ENCODE assay signal across 1 cellular context in the genomic region with DNA sequence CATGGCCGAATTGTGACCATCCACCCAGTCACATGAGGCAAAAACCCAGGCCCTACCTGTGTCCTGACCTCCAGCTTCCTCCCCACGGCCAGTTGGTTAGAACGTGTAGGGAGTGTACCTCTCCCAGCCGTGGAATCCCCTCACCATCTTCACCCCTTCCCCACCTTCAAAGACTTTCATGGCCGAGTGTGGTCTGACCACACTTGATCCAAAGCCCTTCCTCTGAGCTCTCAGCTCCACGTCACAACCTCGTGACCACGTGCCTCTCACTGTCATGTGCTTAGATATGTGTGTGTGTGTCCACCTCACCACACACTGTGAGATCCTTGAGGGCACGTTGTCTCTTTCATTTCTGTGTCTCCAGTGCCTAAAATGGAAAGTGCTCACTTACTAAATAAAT.
TF ChIP-seq lines count a peak whose summit lies in the region.

No MANE protein-coding gene starts in this region.

TF ChIP-seq in IMR-90, 13 proteins besides CTCF, POLR2A, EP300 and RAD21:
- TF ChIP-seq SMC3 (IDR thresholded peaks at IDR 0.05; ENCODE audit: low read depth, low read length) (no peak), NFE2L2 (IDR thresholded peaks at IDR 0.05; ENCODE audit: low read depth, low read length) (no peak), RFX5 (IDR thresholded peaks at IDR 0.05; ENCODE audit: low read depth, low read length) (no peak), BHLHE40 (IDR thresholded peaks at IDR 0.05; ENCODE audit: low read depth, low read length) (no peak), RCOR1 (IDR thresholded peaks at IDR 0.05; ENCODE audit: insufficient replicate concordance, low read length) (no peak), CHD1 (IDR thresholded peaks at IDR 0.05; ENCODE audit: low read depth, low read length) (no peak), MAFK (IDR thresholded peaks at IDR 0.05; ENCODE audit: low read depth, low read length) (no peak), FOS (IDR thresholded peaks at IDR 0.05; ENCODE audit: low read depth, low read length) (no peak), CEBPB (IDR thresholded peaks at IDR 0.05; ENCODE audit: low read depth, low read length) (no peak), MXI1 (IDR thresholded peaks at IDR 0.05; ENCODE audit: borderline replicate concordance, low read depth, low read length) (no peak)
- TF ChIP-seq, protein P1, sequence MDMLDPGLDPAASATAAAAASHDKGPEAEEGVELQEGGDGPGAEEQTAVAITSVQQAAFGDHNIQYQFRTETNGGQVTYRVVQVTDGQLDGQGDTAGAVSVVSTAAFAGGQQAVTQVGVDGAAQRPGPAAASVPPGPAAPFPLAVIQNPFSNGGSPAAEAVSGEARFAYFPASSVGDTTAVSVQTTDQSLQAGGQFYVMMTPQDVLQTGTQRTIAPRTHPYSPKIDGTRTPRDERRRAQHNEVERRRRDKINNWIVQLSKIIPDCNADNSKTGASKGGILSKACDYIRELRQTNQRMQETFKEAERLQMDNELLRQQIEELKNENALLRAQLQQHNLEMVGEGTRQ (IDR thresholded peaks at IDR 0.05; ENCODE audit: low read depth, low read length) = no peak
